ENCODE assay signal across 9 cellular contexts in the genomic region with DNA sequence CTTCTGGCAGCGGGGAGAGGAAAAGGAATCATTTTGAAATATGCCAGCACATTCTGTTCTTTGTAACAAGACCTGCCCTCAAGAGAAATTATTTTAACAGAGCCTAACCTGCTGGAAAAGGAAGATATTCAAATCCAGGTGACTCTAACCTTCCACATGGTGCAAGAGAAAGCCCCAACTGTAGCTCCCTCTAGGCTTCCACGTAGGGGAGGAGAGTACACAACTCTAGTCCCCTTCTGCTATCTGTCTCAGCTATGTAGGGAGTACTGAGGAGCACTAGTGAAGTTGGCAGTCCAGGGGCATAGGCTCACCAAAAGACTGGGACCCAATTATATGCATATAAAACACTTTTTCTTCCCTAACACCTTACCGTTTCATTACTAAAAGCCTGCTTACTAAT.
"Had no signal": no experiment of that assay in that cellular context is flagged by ENCODE, and none has a peak within 500 bp of the region (broad histone marks: within the 10 kb centered on the region; RNA-seq: fewer than 3 reads in every experiment).

No MANE protein-coding gene starts in this region.

- H3K27ac Mint-ChIP-seq: HFFc6, IgD-negative memory B cell had no signal

- H3K4me1 ChIP-seq: HAP-1 had no signal

- H3K4me3 ChIP-seq: GM23248, HAP-1 had no signal

- H3K27ac ChIP-seq: GM23248, HL-60 had no signal

- ATAC-seq: HCT116, HepG2 had no signal

- H3K9ac ChIP-seq: GM23248 had no signal

- H2AFZ ChIP-seq: GM23248 had no signal

- DNase-seq: GM23248, H7, HFFc6, KBM-7 had no signal

- H3K4me1 Mint-ChIP-seq: IgD-negative memory B cell had no signal

- H3K4me3 Mint-ChIP-seq: HFFc6, IgD-negative memory B cell had no signal

- H3K9me3 ChIP-seq: HAP-1 had no signal

- H3K36me3 ChIP-seq: HAP-1 had no signal

- H3K9me3 Mint-ChIP-seq: HFFc6 had no signal

- FAIRE-seq: HepG2 had no signal

- H3K36me3 Mint-ChIP-seq: IgD-negative memory B cell had no signal
